13 cellular contexts compared by ENCODE assay signal in genomic region chr14:95498622-95499353, GRCh38. TPM values are rescaled to one million over a fixed set of nuclear protein-coding genes. Genes with fewer than 3 reads are reported as not detected.
DNase-seq lines count a peak whose midpoint lies in the region; ATAC-seq and TF ChIP-seq lines count a peak whose summit lies in the region.
"Had no signal": no experiment of that assay in that cellular context is flagged by ENCODE, and none has a peak within 500 bp of the region (broad histone marks: within the 10 kb centered on the region; RNA-seq: fewer than 3 reads in every experiment).

No MANE protein-coding gene starts in this region.

- H3K9ac ChIP-seq in BLaER1 (peak overlapping the region; percentile 61; the same call in 1 of the 2 replicates), colonic mucosa (ENCODE audit: low read depth in 2 of 2, low read length in 2 of 2) (no peak overlapping the region)

- TF ChIP-seq CTCF in colonic mucosa (IDR thresholded peaks at IDR 0.05) (no peak), natural killer cell (IDR thresholded peaks at IDR 0.05) (no peak)

- H3K27me3 ChIP-seq in BLaER1: no peaks in the 10 kb centered on the region
- H3K27me3 ChIP-seq in colonic mucosa: no peaks in the 10 kb centered on the region
- H3K27me3 ChIP-seq: stomach had no signal

- H3K9me3 ChIP-seq in BLaER1 (no peaks in the 10 kb centered on the region), colonic mucosa (no peaks in the 10 kb centered on the region)
- H3K9me3 ChIP-seq: stomach had no signal

- H3K4me1 Mint-ChIP-seq in natural killer cell: peaks cover 43 to 47% of the 10 kb centered on the region in 2 donors

- H3K27ac Mint-ChIP-seq in natural killer cell: peak overlapping the region in 1 of 2 donors; percentile 72

- peaks cover 9% of the 10 kb centered on the region for H3K36me3 Mint-ChIP-seq in natural killer cell

- no peak overlapping the region for H3K4me3 Mint-ChIP-seq in natural killer cell

- H4K20me1 ChIP-seq in BLaER1: peaks cover 100% of the 10 kb centered on the region

- DNase-seq in NCI-H1092 treated with DMSO at 0.1 percent for 48 hours (lab: John Stamatoyannopoulos, UW) (peak; percentile 65), colonic mucosa (peak; percentile 74), midbrain (lab: John Stamatoyannopoulos, UW) (peak; percentile 83), natural killer cell (no peak), mucosa of gallbladder (ENCODE audit: low spot score) (no peak), foreskin melanocyte (no peak)
- DNase-seq: activated CD4-positive, alpha-beta T cell treated with anti-CD3 and anti-CD28 coated beads for 4 hours; MV-4-11; NCI-H748 treated with DMSO at 0.1 percent for 48 hours; stimulated activated CD4-positive, alpha-beta T cell treated with anti-CD3 and anti-CD28 coated beads, Interleukin-2, amount 100 ng/mL, for 24 hours; stomach had no signal

- H3K4me1 ChIP-seq in BLaER1 (peaks cover 100% of the 10 kb centered on the region), colonic mucosa (peaks cover 21% of the 10 kb centered on the region)

- H3K4me3 ChIP-seq in BLaER1 (no peak overlapping the region), colonic mucosa (no peak overlapping the region)
- H3K4me3 ChIP-seq: stomach had no signal

- no peaks in the 10 kb centered on the region for H3K27me3 Mint-ChIP-seq in natural killer cell (ENCODE audit: low read depth in 2 of 2)

- intact Hi-C loops in colonic mucosa (cut with DNase I): no loop called here
- intact Hi-C loops in natural killer cell (cut with micrococcal nuclease): no loop called here

- peak overlapping the region; percentile 84 for H3K4me2 ChIP-seq in BLaER1

- no peaks in the 10 kb centered on the region for H3K9me3 Mint-ChIP-seq in natural killer cell

- ATAC-seq in natural killer cell (no peak), HG02973 (IDR thresholded peaks at IDR 0.05; ENCODE audit: unreplicated experiment) (no peak)

- peak overlapping the region; percentile 44 for H3K27ac ChIP-seq in BLaER1
- no peak overlapping the region for H3K27ac ChIP-seq in colonic mucosa
- H3K27ac ChIP-seq: stomach had no signal

- H3K36me3 ChIP-seq in BLaER1 (peaks cover 88% of the 10 kb centered on the region), colonic mucosa (no peaks in the 10 kb centered on the region)
- H3K36me3 ChIP-seq: stomach had no signal

RNA-seq across cellular contexts. Expression of gene SYNE3, which starts 17.7 kb away (rescaled TPM):
- total RNA-seq in colonic mucosa (1 to 10 TPM; 7.3 to 9.5 TPM), natural killer cell (10 to 100 TPM; 10.6 to 17.3 (median 15.4) TPM), mucosa of gallbladder (9.5 TPM)

RNA-seq across cellular contexts. Expression of gene GLRX5, which starts 36.1 kb away (rescaled TPM):
- total RNA-seq in colonic mucosa (10 to 100 TPM; 51.9 to 64.6 TPM), natural killer cell (10 to 100 TPM; 16.7 to 26.0 (median 23.4) TPM), mucosa of gallbladder (38.6 TPM)

Comparison
In these comparisons a context has a peak if more than half of its experiments do, and no peak if none do; other contexts are left out.
1. DNase-seq: peak in NCI-H1092 treated with DMSO at 0.1 percent for 48 hours (single experiment), colonic mucosa (single experiment) and midbrain (single experiment); none in natural killer cell (single experiment), mucosa of gallbladder (single experiment) and foreskin melanocyte (single experiment).